Comparison of ENCODE assay signal across 1 cellular context in the genomic region with DNA sequence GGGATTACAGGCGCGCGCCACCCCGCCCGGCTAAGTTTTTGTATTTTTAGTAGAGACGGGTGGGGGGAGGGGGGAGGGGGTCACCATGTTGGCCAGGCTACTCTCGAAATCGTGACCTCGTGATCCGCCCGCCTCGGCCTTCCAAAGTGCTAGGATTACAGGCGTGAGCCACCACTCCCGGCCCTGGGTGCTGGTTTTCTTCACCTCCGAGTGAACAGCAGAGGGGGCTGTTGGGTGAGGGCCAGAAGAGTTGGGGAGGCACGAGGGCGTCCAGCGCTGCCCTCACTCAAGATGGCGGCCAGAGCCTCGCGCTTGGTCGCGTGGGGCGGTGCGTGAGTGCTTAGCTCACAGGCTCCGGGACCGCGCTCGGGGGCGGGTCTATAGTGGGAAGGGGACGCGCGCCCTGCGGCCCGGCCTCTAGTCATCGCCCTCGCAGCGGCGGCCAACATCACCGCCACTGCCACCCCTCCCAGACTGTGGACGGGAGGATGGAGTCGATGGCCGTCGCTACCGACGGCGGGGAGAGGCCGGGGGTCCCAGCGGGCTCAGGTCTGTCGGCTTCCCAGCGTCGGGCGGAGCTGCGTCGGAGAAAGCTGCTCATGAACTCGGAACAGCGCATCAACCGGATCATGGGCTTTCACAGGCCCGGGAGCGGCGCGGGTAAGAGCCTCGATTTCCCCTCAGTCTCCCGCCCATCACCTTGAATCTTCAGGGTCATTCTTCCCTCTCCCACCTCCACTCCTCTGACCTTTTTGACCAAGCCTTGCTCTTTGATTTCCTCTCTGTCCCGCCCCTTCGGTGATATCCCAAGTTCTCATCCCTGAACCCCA.
TF ChIP-seq lines count a peak whose summit lies in the region.

A gene (plus strand): TSS at position 416 of the 830 bp plus-strand sequence. CDS start 73 bp downstream, at position 489.

TF ChIP-seq in H1, 55 proteins besides CTCF, POLR2A, EP300 and RAD21 (continued from another document):
- TF ChIP-seq RXRA (IDR thresholded peaks at IDR 0.05; ENCODE audit: insufficient read depth, low read depth, low read length) (no peak), CHD2 (IDR thresholded peaks at IDR 0.05; ENCODE audit: low read length) (no peak)
TF ChIP-seq in H1: peak in this region for 25.
